ENCODE assay signal across 25 cellular contexts in genomic region chr18:42159146-42159545, GRCh38.
"Had no signal": no experiment of that assay in that cellular context is flagged by ENCODE, and none has a peak within 500 bp of the region (broad histone marks: within the 10 kb centered on the region; RNA-seq: fewer than 3 reads in every experiment).

No MANE protein-coding gene starts in this region.

- H3K4me1 Mint-ChIP-seq: activated CD4-positive, alpha-beta T cell treated with anti-CD3 and anti-CD28 coated beads, Interleukin-2, amount 10 ng/mL, durations not matched to agents 24 days and 14 days; activated naive CD4-positive, alpha-beta T cell treated with anti-CD3 and anti-CD28 coated beads, Interleukin-2, amount 50 U/mL, for 24 hours; activated naive CD8-positive, alpha-beta T cell treated with anti-CD3 and anti-CD28 coated beads, Interleukin-2, amount 10 ng/mL, durations not matched to agents 7 days and 5 days had no signal

- H3K27ac ChIP-seq: ascending aorta, breast epithelium, PC-9 had no signal

- H3K4me1 ChIP-seq: breast epithelium had no signal

- H3K27me3 ChIP-seq: ascending aorta, breast epithelium had no signal

- H3K9me3 Mint-ChIP-seq: activated CD4-positive, alpha-beta T cell treated with anti-CD3 and anti-CD28 coated beads, Interleukin-2, amount 10 ng/mL, durations not matched to agents 24 days and 14 days; activated naive CD4-positive, alpha-beta T cell treated with anti-CD3 and anti-CD28 coated beads, Interleukin-2, amount 50 U/mL, for 24 hours; activated naive CD8-positive, alpha-beta T cell treated with anti-CD3 and anti-CD28 coated beads, Interleukin-2, amount 10 ng/mL, durations not matched to agents 7 days and 5 days; activated T-cell treated with anti-CD3 and anti-CD28 coated beads, Interleukin-2, amount 50 U/mL, for 24 hours; activated T-helper 2 cell treated with anti-CD3 and anti-CD28 coated beads, Interferon-gamma antibody, Interleukin-2, Interleukin-4, amounts not matched to agents 10 μg/mL and 5 μg/mL and 100 μg/mL, durations not matched to agents 14 hours and 24 hours and 36 hours had no signal

- DNase-seq: activated CD4-positive, alpha-beta T cell treated with anti-CD3 and anti-CD28 coated beads, Interleukin-2, amount 10 ng/mL, durations not matched to agents 24 days and 14 days; activated CD4-positive, alpha-beta T cell treated with anti-CD3 and anti-CD28 coated beads, Interleukin-2, amount 50 U/mL, for 4 hours; activated CD8-positive, alpha-beta T cell treated with anti-CD3 and anti-CD28 coated beads, Interleukin-2, amount 10 ng/mL, durations not matched to agents 7 days and 5 days; activated gamma-delta T cell; activated naive CD4-positive, alpha-beta T cell treated with Interleukin-2 at 50 U/mL for 16 hours; activated naive CD8-positive, alpha-beta T cell treated with anti-CD3 and anti-CD28 coated beads, Interleukin-2, amount 10 ng/mL, durations not matched to agents 7 days and 5 days; activated T-cell treated with anti-CD3 and anti-CD28 coated beads, Interleukin-2, amount 50 U/mL, for 24 hours; amygdala; NCI-H1105; NCI-H1417 treated with DMSO at 0.1 percent for 48 hours; NCI-H1930; NCI-H2081 treated with DMSO at 0.1 percent for 48 hours; NCI-H345; NK-92 treated with Interleukin-12 subunit alpha and Interleukin-12 subunit beta, amount 100 ng/mL, for 24 hours; PC-9; Right ventricle myocardium superior; SW 1271; T-helper 1 cell; T-helper 2 cell; T1000 had no signal

- H3K27ac Mint-ChIP-seq: activated CD4-positive, alpha-beta T cell treated with anti-CD3 and anti-CD28 coated beads, Interleukin-2, amount 10 ng/mL, durations not matched to agents 24 days and 14 days; activated CD8-positive, alpha-beta T cell treated with anti-CD3 and anti-CD28 coated beads, Interleukin-2, amount 10 ng/mL, durations not matched to agents 7 days and 5 days; activated naive CD4-positive, alpha-beta T cell treated with anti-CD3 and anti-CD28 coated beads, Interleukin-2, amount 50 U/mL, for 24 hours; activated naive CD8-positive, alpha-beta T cell treated with anti-CD3 and anti-CD28 coated beads, Interleukin-2, amount 10 ng/mL, durations not matched to agents 7 days and 5 days; activated T-cell treated with anti-CD3 and anti-CD28 coated beads, Interleukin-2, amount 50 U/mL, for 24 hours; activated T-helper 2 cell treated with anti-CD3 and anti-CD28 coated beads, Interferon-gamma antibody, Interleukin-2, Interleukin-4, amounts not matched to agents 10 μg/mL and 5 μg/mL and 100 μg/mL, durations not matched to agents 14 hours and 24 hours and 36 hours had no signal

- H3K36me3 ChIP-seq: ascending aorta, breast epithelium had no signal

- H3K4me3 Mint-ChIP-seq: activated CD4-positive, alpha-beta T cell treated with anti-CD3 and anti-CD28 coated beads, Interleukin-2, amount 10 ng/mL, durations not matched to agents 24 days and 14 days; activated CD8-positive, alpha-beta T cell treated with anti-CD3 and anti-CD28 coated beads, Interleukin-2, amount 10 ng/mL, durations not matched to agents 7 days and 5 days; activated naive CD4-positive, alpha-beta T cell treated with anti-CD3 and anti-CD28 coated beads, Interleukin-2, amount 50 U/mL, for 24 hours; activated naive CD8-positive, alpha-beta T cell treated with anti-CD3 and anti-CD28 coated beads, Interleukin-2, amount 10 ng/mL, durations not matched to agents 7 days and 5 days; activated T-cell treated with anti-CD3 and anti-CD28 coated beads, Interleukin-2, amount 50 U/mL, for 24 hours had no signal

- H3K27me3 Mint-ChIP-seq: activated naive CD4-positive, alpha-beta T cell treated with anti-CD3 and anti-CD28 coated beads, Interleukin-2, amount 50 U/mL, for 24 hours; activated naive CD8-positive, alpha-beta T cell treated with anti-CD3 and anti-CD28 coated beads, Interleukin-2, amount 10 ng/mL, durations not matched to agents 7 days and 5 days; activated T-cell treated with anti-CD3 and anti-CD28 coated beads, Interleukin-2, amount 50 U/mL, for 24 hours had no signal

- H3K9me3 ChIP-seq: ascending aorta, breast epithelium had no signal

- H3K4me3 ChIP-seq: ascending aorta, breast epithelium, K562, PC-9 had no signal

- ATAC-seq: activated CD8-positive, alpha-beta T cell treated with anti-CD3 and anti-CD28 coated beads, Interleukin-2, amount 10 ng/mL, durations not matched to agents 7 days and 5 days; K562 had no signal

- H3K36me3 Mint-ChIP-seq: activated naive CD4-positive, alpha-beta T cell treated with anti-CD3 and anti-CD28 coated beads, Interleukin-2, amount 50 U/mL, for 24 hours; activated naive CD8-positive, alpha-beta T cell treated with anti-CD3 and anti-CD28 coated beads, Interleukin-2, amount 10 ng/mL, durations not matched to agents 7 days and 5 days had no signal
